In genomic region chr3:13879102-13879945, GRCh38 we compare ENCODE assay signal across 10 cellular contexts. TPM values are rescaled to one million over a fixed set of nuclear protein-coding genes. Genes with fewer than 3 reads are reported as not detected.
DNase-seq lines count a peak whose midpoint lies in the region; ATAC-seq and TF ChIP-seq lines count a peak whose summit lies in the region.
"Had no signal": no experiment of that assay in that cellular context is flagged by ENCODE, and none has a peak within 500 bp of the region (broad histone marks: within the 10 kb centered on the region; RNA-seq: fewer than 3 reads in every experiment).

No MANE protein-coding gene starts in this region.

- peak; percentile 45 for ATAC-seq in left lung
- no peak for ATAC-seq in thoracic aorta (ENCODE audit: insufficient number of reproducible peaks, low FRiP score, low read depth)
- no peak for ATAC-seq in HG02610 (IDR thresholded peaks at IDR 0.05; ENCODE audit: unreplicated experiment)
- no peak for ATAC-seq in HG02938 (IDR thresholded peaks at IDR 0.05; ENCODE audit: unreplicated experiment)

- no peak for TF ChIP-seq CTCF in left lung (IDR thresholded peaks at IDR 0.05)
- TF ChIP-seq CTCF in thoracic aorta (IDR thresholded peaks at IDR 0.05), result no peak

- H3K9me3 ChIP-seq in left lung (no peaks in the 10 kb centered on the region), thoracic aorta (no peaks in the 10 kb centered on the region)

- H3K27ac ChIP-seq in left lung, result no peak overlapping the region
- H3K27ac ChIP-seq in thoracic aorta, result no peak overlapping the region

- H3K4me1 ChIP-seq in left lung (peaks cover 11 to 33% of the 10 kb centered on the region in 2 donors), thoracic aorta (ENCODE audit: control insufficient read depth in 1 of 2, low read depth in 2 of 2) (peaks cover 4 to 29% of the 10 kb centered on the region in 2 donors)

- peak overlapping the region; percentile 17 to 31 for H3K4me3 ChIP-seq in left lung
- peak overlapping the region; percentile 63 for H3K4me3 ChIP-seq in thoracic aorta

- DNase-seq in NCI-H748 (lab: John Stamatoyannopoulos, UW; ENCODE audit: unreplicated experiment) (peak; percentile 43), NCI-H748 treated with DMSO at 0.1 percent for 48 hours (lab: John Stamatoyannopoulos, UW) (no peak), astrocyte of the hippocampus (ENCODE audit: low read depth, low spot score) (peak; percentile 38), left lung (peak in 1 of 2 donors; percentile 81), thoracic aorta (ENCODE audit: low spot score) (no peak)
- DNase-seq in activated effector memory CD4-positive, alpha-beta T cell treated with Interleukin-2 at 50 U/mL for 16 hours, result no peak
- DNase-seq: ACHN had no signal

- intact Hi-C loops in left lung (cut with DNase I), result no loop called here

- no peaks in the 10 kb centered on the region for H3K36me3 ChIP-seq in left lung
- no peaks in the 10 kb centered on the region for H3K36me3 ChIP-seq in thoracic aorta

- H3K27me3 ChIP-seq in left lung, result peaks cover 57 to 99% of the 10 kb centered on the region in 2 donors
- H3K27me3 ChIP-seq in thoracic aorta (replicated peaks; ENCODE audit: insufficient read depth), result no peaks in the 10 kb centered on the region

RNA-seq across cellular contexts. Expression of gene WNT7A, which starts 0.5 kb away (rescaled TPM):
- total RNA-seq in left lung, result 1 to 10 TPM; 3.2 to 5.5 TPM
- not detected for total RNA-seq in thoracic aorta
- total RNA-seq: dermis microvascular lymphatic vessel endothelial cell had no signal

Comparison
In these comparisons a context has a peak if more than half of its experiments do, and no peak if none do; other contexts are left out.
1. DNase-seq: peak in NCI-H748 (single experiment) and astrocyte of the hippocampus (single experiment); none in NCI-H748 treated with DMSO at 0.1 percent for 48 hours (single experiment), thoracic aorta (single experiment) and activated effector memory CD4-positive, alpha-beta T cell treated with Interleukin-2 at 50 U/mL for 16 hours (single experiment).